ENCODE assay signal across 15 cellular contexts in the genomic region with DNA sequence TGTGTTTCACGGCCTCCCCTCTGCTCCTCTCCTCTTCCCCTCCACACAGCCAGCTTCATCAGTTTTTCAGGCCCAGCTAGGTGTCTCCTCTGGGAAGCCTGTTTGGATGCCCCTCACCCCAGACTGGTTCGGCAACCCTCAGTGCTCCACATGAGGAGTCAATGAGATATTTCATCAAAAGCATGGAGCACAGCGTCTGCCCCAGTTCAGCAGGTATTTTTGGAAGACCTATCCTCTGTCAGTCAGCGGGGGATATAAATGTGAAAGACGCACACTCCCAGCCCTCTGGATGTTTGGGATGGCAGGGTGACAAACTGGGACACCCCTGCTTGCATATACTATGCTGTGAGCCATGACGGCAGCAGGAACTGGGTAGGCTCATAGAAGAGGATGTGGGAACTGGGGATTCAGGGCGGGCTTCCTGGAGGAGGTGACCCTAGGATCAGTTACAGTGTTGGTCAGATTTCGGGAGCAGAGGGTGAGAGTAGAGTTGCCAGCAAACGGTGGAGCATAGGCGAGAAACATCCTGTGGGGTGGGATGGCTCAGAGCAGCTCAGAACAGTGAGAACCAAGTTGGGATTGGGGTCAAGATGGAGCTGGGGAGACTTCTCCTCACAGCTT. TPM values are rescaled to one million over a fixed set of nuclear protein-coding genes. Genes with fewer than 3 reads are reported as not detected.
DNase-seq lines count a peak whose midpoint lies in the region; ATAC-seq and TF ChIP-seq lines count a peak whose summit lies in the region.
"Had no signal": no experiment of that assay in that cellular context is flagged by ENCODE, and none has a peak within 500 bp of the region (broad histone marks: within the 10 kb centered on the region; RNA-seq: fewer than 3 reads in every experiment).

No MANE protein-coding gene starts in this region.

- peaks cover 12% of the 10 kb centered on the region for H3K36me3 Mint-ChIP-seq in CD4-positive, alpha-beta T cell (ENCODE audit: low read depth)
- H3K36me3 Mint-ChIP-seq in HFFc6 (ENCODE audit: low read depth): no peaks in the 10 kb centered on the region
- H3K36me3 Mint-ChIP-seq in activated naive CD8-positive, alpha-beta T cell treated with anti-CD3 and anti-CD28 coated beads, Interleukin-2, amount 50 U/mL, for 24 hours (ENCODE audit: low read depth): peaks cover 2% of the 10 kb centered on the region
- peaks cover 0 to 12% (median 8%) of the 10 kb centered on the region in 3 donors for H3K36me3 Mint-ChIP-seq in naive thymus-derived CD8-positive, alpha-beta T cell

- no peak overlapping the region for H3K9ac ChIP-seq in colonic mucosa (ENCODE audit: low read depth in 2 of 2, low read length in 2 of 2)
- H3K9ac ChIP-seq: BLaER1 treated with 17β-estradiol and CSF1 and Interleukin-3, amounts not matched to agents 10 nM and 100 nM; KMS-11 had no signal

- ATAC-seq in CD4-positive, alpha-beta T cell (ENCODE audit: poor library complexity): no peak
- ATAC-seq in activated naive CD8-positive, alpha-beta T cell treated with anti-CD3 and anti-CD28 coated beads, Interleukin-2, amount 50 U/mL, for 24 hours: no peak
- ATAC-seq in naive thymus-derived CD8-positive, alpha-beta T cell: peak in 1 of 2 donors; percentile 5
- ATAC-seq: left lung, Right ventricle myocardium inferior had no signal

- CTCF ChIA-PET in CD4-positive, alpha-beta T cell (lab: Charles Lee): interaction anchor here (1.9 kb wide), 1 partner anchor 43 kb away, joined by 6 read pairs; a partner anchor contains a TSS

- H3K9me3 ChIP-seq in CD4-positive, alpha-beta T cell (ENCODE audit: control insufficient read depth, low read length): no peaks in the 10 kb centered on the region
- H3K9me3 ChIP-seq in colonic mucosa: no peaks in the 10 kb centered on the region
- H3K9me3 ChIP-seq: BLaER1 treated with 17β-estradiol and CSF1 and Interleukin-3, amounts not matched to agents 10 nM and 100 nM; left lung had no signal

- no peaks in the 10 kb centered on the region for H3K36me3 ChIP-seq in colonic mucosa
- H3K36me3 ChIP-seq: left lung had no signal

- POLR2A ChIA-PET in CD4-positive, alpha-beta T cell (lab: Charles Lee): interaction anchor here (2.2 kb wide), 1 partner anchor 43 kb away, joined by 8 read pairs; a partner anchor contains a TSS
- POLR2A ChIA-PET in naive thymus-derived CD8-positive, alpha-beta T cell (lab: Charles Lee): interaction anchor here (12.3 kb wide), 1 partner anchor 38 kb away, joined by 425 read pairs; a partner anchor contains a TSS

- no peaks in the 10 kb centered on the region for H3K27me3 Mint-ChIP-seq in CD4-positive, alpha-beta T cell
- H3K27me3 Mint-ChIP-seq in HFFc6 (ENCODE audit: insufficient read depth): peaks cover 32% of the 10 kb centered on the region
- no peaks in the 10 kb centered on the region for H3K27me3 Mint-ChIP-seq in activated naive CD8-positive, alpha-beta T cell treated with anti-CD3 and anti-CD28 coated beads, Interleukin-2, amount 50 U/mL, for 24 hours
- no peaks in the 10 kb centered on the region for H3K27me3 Mint-ChIP-seq in naive thymus-derived CD8-positive, alpha-beta T cell

- peaks cover 43% of the 10 kb centered on the region for H3K4me1 Mint-ChIP-seq in CD4-positive, alpha-beta T cell (ENCODE audit: low read depth)
- peaks cover 43% of the 10 kb centered on the region for H3K4me1 Mint-ChIP-seq in HFFc6 (ENCODE audit: low read depth)
- H3K4me1 Mint-ChIP-seq in activated naive CD8-positive, alpha-beta T cell treated with anti-CD3 and anti-CD28 coated beads, Interleukin-2, amount 50 U/mL, for 24 hours: peaks cover 34% of the 10 kb centered on the region
- H3K4me1 Mint-ChIP-seq in naive thymus-derived CD8-positive, alpha-beta T cell: peaks cover 23 to 61% (median 32%) of the 10 kb centered on the region in 4 donors

- no peak for DNase-seq in CD4-positive, alpha-beta T cell
- DNase-seq in HFFc6 (no peak), colonic mucosa (no peak), caudate nucleus (lab: John Stamatoyannopoulos, UW) (no peak), cardiac septum (ENCODE audit: low spot score) (no peak)
- no peak for DNase-seq in activated naive CD8-positive, alpha-beta T cell treated with anti-CD3 and anti-CD28 coated beads, Interleukin-2, amount 50 U/mL, for 24 hours
- no peak for DNase-seq in naive thymus-derived CD8-positive, alpha-beta T cell
- DNase-seq: activated CD4-positive, CD25-positive, alpha-beta regulatory T cell treated with anti-CD3 and anti-CD28 coated beads, Interleukin-2, amount 50 U/mL, for 72 hours; effector CD4-positive, alpha-beta T cell; left lung; NCI-H1417 treated with DMSO at 0.1 percent for 48 hours; T-helper 9 cell had no signal

- TF ChIP-seq CTCF in CD4-positive, alpha-beta T cell (IDR thresholded peaks at IDR 0.05): no peak
- TF ChIP-seq CTCF in HFFc6 (IDR thresholded peaks at IDR 0.05) (no peak), colonic mucosa (IDR thresholded peaks at IDR 0.05) (no peak)

- H3K9me3 Mint-ChIP-seq in CD4-positive, alpha-beta T cell: no peaks in the 10 kb centered on the region
- H3K9me3 Mint-ChIP-seq in HFFc6: no peaks in the 10 kb centered on the region
- H3K9me3 Mint-ChIP-seq in activated naive CD8-positive, alpha-beta T cell treated with anti-CD3 and anti-CD28 coated beads, Interleukin-2, amount 50 U/mL, for 24 hours: no peaks in the 10 kb centered on the region
- no peaks in the 10 kb centered on the region for H3K9me3 Mint-ChIP-seq in naive thymus-derived CD8-positive, alpha-beta T cell

- no peak overlapping the region for H3K4me3 Mint-ChIP-seq in CD4-positive, alpha-beta T cell
- H3K4me3 Mint-ChIP-seq in HFFc6: no peak overlapping the region
- peak overlapping the region; percentile 24 for H3K4me3 Mint-ChIP-seq in activated naive CD8-positive, alpha-beta T cell treated with anti-CD3 and anti-CD28 coated beads, Interleukin-2, amount 50 U/mL, for 24 hours
- peak overlapping the region in 5 of 10 donors; percentile 1 to 48 (median 18) for H3K4me3 Mint-ChIP-seq in naive thymus-derived CD8-positive, alpha-beta T cell

- peak overlapping the region; percentile 46 for H3K27ac Mint-ChIP-seq in CD4-positive, alpha-beta T cell
- H3K27ac Mint-ChIP-seq in HFFc6: peak overlapping the region; percentile 16; the same call in 1 of the 2 replicates
- H3K27ac Mint-ChIP-seq in activated naive CD8-positive, alpha-beta T cell treated with anti-CD3 and anti-CD28 coated beads, Interleukin-2, amount 50 U/mL, for 24 hours: peak overlapping the region; percentile 76
- peak overlapping the region; percentile 60 to 93 (median 82) for H3K27ac Mint-ChIP-seq in naive thymus-derived CD8-positive, alpha-beta T cell

- H3K27me3 ChIP-seq in CD4-positive, alpha-beta T cell (ENCODE audit: control insufficient read depth, insufficient read depth, low read length): no peaks in the 10 kb centered on the region
- no peaks in the 10 kb centered on the region for H3K27me3 ChIP-seq in colonic mucosa
- H3K27me3 ChIP-seq: BLaER1 treated with 17β-estradiol and CSF1 and Interleukin-3, amounts not matched to agents 10 nM and 100 nM; left lung had no signal

- H3K27ac ChIP-seq in CD4-positive, alpha-beta T cell (ENCODE audit: low read depth, low read length): no peak overlapping the region
- no peak overlapping the region for H3K27ac ChIP-seq in colonic mucosa
- H3K27ac ChIP-seq in caudate nucleus (ENCODE audit: low read depth, low read length): no peak overlapping the region
- H3K27ac ChIP-seq: BLaER1 treated with 17β-estradiol and CSF1 and Interleukin-3, amounts not matched to agents 10 nM and 100 nM; KMS-11; left lung had no signal

- H3K4me3 ChIP-seq in colonic mucosa: no peak overlapping the region
- H3K4me3 ChIP-seq: BLaER1 treated with 17β-estradiol and CSF1 and Interleukin-3, amounts not matched to agents 10 nM and 100 nM; left lung had no signal

- H3K4me1 ChIP-seq in colonic mucosa: no peaks in the 10 kb centered on the region

- intact Hi-C loops in CD4-positive, alpha-beta T cell (cut with DNase I, micrococcal nuclease): no loop called here
- intact Hi-C loops in colonic mucosa (cut with DNase I): loop anchor here (5.0 kb wide), 1 partner anchor 42 kb away; a partner anchor contains a TSS
- intact Hi-C loops in cardiac septum (cut with DNase I): no loop called here

RNA-seq across cellular contexts. Expression of a gene that starts 42.9 kb away (rescaled TPM):
- 10 to 100 TPM; 21.2 to 22.6 TPM for total RNA-seq in CD4-positive, alpha-beta T cell
- 1 to 10 TPM; 4.5 to 5.4 (median 4.6) TPM for total RNA-seq in HFFc6 (2021; fragmentation: NEBNext Ultra II Directional; extraction: Animal tissue kit (Norgen Biotek cat#: 25700))
- total RNA-seq in naive thymus-derived CD8-positive, alpha-beta T cell: 10 to 100 TPM; 34.4 to 36.9 TPM
- polyA plus RNA-seq in naive thymus-derived CD8-positive, alpha-beta T cell: 10 to 100 TPM in 2 of 3 donors, 1 to 10 TPM in 1; 9.9 to 18.3 (median 16.9) TPM
- total RNA-seq in colonic mucosa (10 to 100 TPM in 1 of 2 donors, 1 to 10 TPM in 1; 8.9 to 13.1 TPM), cardiac septum (38.8 TPM)

Comparison
In these comparisons a context has a peak if more than half of its experiments do, and no peak if none do; other contexts are left out.
1. H3K27ac Mint-ChIP-seq: peak in every context shown above with its lines; median percentile 82 in naive thymus-derived CD8-positive, alpha-beta T cell; 76 in activated naive CD8-positive, alpha-beta T cell treated with anti-CD3 and anti-CD28 coated beads, Interleukin-2, amount 50 U/mL, for 24 hours; 46 in CD4-positive, alpha-beta T cell; 16 in HFFc6.